ENCODE assay signal across 32 cellular contexts in the genomic region with DNA sequence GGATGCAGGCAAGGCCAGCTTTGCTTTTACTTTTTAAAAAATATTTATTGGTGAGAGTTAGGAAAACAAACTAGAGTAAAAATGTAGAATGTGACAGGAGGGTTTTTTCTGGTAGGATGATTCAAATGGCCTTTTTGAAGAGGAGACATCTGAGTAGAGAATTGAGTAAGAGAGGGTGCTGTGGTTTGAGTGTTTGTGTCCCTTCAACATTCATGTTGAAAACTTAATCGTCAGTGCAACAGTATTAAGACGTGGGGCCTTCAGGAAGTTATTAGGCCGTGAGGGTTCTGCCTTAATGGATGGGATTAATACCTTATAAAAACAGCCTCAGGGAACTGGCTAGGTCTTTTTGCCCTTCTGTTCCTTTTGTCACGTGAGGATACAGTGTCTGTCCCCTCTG.
"Had no signal": no experiment of that assay in that cellular context is flagged by ENCODE, and none has a peak within 500 bp of the region (broad histone marks: within the 10 kb centered on the region; RNA-seq: fewer than 3 reads in every experiment).

No MANE protein-coding gene starts in this region.

- H3K9me3 ChIP-seq: ascending aorta, colonic mucosa, esophagus squamous epithelium, neutrophil, suprapubic skin, tibial artery, upper lobe of right lung had no signal

- H3K4me1 ChIP-seq: ascending aorta, colonic mucosa, esophagus squamous epithelium, left ventricle myocardium inferior, suprapubic skin, tibial artery, upper lobe of right lung had no signal

- H3K9me3 Mint-ChIP-seq: activated naive CD4-positive, alpha-beta T cell treated with anti-CD3 and anti-CD28 coated beads, Interleukin-2, amount 10 ng/mL, durations not matched to agents 7 days and 5 days; activated naive CD8-positive, alpha-beta T cell treated with anti-CD3 and anti-CD28 coated beads, Interleukin-2, amount 10 ng/mL, durations not matched to agents 7 days and 5 days; activated T-helper 1 cell treated with anti-CD3 and anti-CD28 coated beads, Interleukin-12 subunit alpha, Interleukin-12 subunit beta, Interleukin-2, Interleukin-4 antibody, amounts not matched to agents 30 ng/mL and 10 ng/mL and 1 ng/mL, durations not matched to agents 14 hours and 24 hours and 36 hours had no signal

- H3K27ac ChIP-seq: ascending aorta, cardiac muscle cell, colonic mucosa, epithelial cell of prostate, esophagus squamous epithelium, left ventricle myocardium inferior, neutrophil, skin epidermis, suprapubic skin, tibial artery, upper lobe of right lung, VCaP had no signal

- H3K27ac Mint-ChIP-seq: activated naive CD4-positive, alpha-beta T cell treated with anti-CD3 and anti-CD28 coated beads, Interleukin-2, amount 10 ng/mL, durations not matched to agents 7 days and 5 days; activated naive CD8-positive, alpha-beta T cell treated with anti-CD3 and anti-CD28 coated beads, Interleukin-2, amount 10 ng/mL, durations not matched to agents 7 days and 5 days; activated T-helper 1 cell treated with anti-CD3 and anti-CD28 coated beads, Interleukin-12 subunit alpha, Interleukin-12 subunit beta, Interleukin-2, Interleukin-4 antibody, amounts not matched to agents 30 ng/mL and 10 ng/mL and 1 ng/mL, durations not matched to agents 14 hours and 24 hours and 36 hours had no signal

- H3K4me1 Mint-ChIP-seq: activated naive CD4-positive, alpha-beta T cell treated with anti-CD3 and anti-CD28 coated beads, Interleukin-2, amount 10 ng/mL, durations not matched to agents 7 days and 5 days; activated naive CD8-positive, alpha-beta T cell treated with anti-CD3 and anti-CD28 coated beads, Interleukin-2, amount 10 ng/mL, durations not matched to agents 7 days and 5 days; brain had no signal

- H3K27me3 Mint-ChIP-seq: activated naive CD4-positive, alpha-beta T cell treated with anti-CD3 and anti-CD28 coated beads, Interleukin-2, amount 10 ng/mL, durations not matched to agents 7 days and 5 days; activated naive CD8-positive, alpha-beta T cell treated with anti-CD3 and anti-CD28 coated beads, Interleukin-2, amount 10 ng/mL, durations not matched to agents 7 days and 5 days had no signal

- H3K36me3 Mint-ChIP-seq: activated naive CD4-positive, alpha-beta T cell treated with anti-CD3 and anti-CD28 coated beads, Interleukin-2, amount 10 ng/mL, durations not matched to agents 7 days and 5 days; activated naive CD8-positive, alpha-beta T cell treated with anti-CD3 and anti-CD28 coated beads, Interleukin-2, amount 10 ng/mL, durations not matched to agents 7 days and 5 days; brain had no signal

- H3K27me3 ChIP-seq: ascending aorta, cardiac muscle cell, colonic mucosa, esophagus squamous epithelium, neutrophil, suprapubic skin, tibial artery, upper lobe of right lung had no signal

- H3K4me3 ChIP-seq: ascending aorta, cardiac muscle cell, colonic mucosa, esophagus squamous epithelium, left ventricle myocardium inferior, lung, skin epidermis, suprapubic skin, tibial artery, upper lobe of right lung had no signal

- H3K36me3 ChIP-seq: ascending aorta, cardiac muscle cell, colonic mucosa, esophagus squamous epithelium, left ventricle myocardium inferior, neutrophil, suprapubic skin, tibial artery, upper lobe of right lung had no signal

- DNase-seq: activated CD4-positive, alpha-beta T cell treated with anti-CD3 and anti-CD28 coated beads for 4 hours; activated CD4-positive, alpha-beta T cell treated with anti-CD3 and anti-CD28 coated beads, Interleukin-2, amount 50 U/mL, for 4 hours; activated CD8-positive, alpha-beta memory T cell treated with anti-CD3 and anti-CD28 coated beads, Interleukin-2, amount 50 U/mL, for 4 hours; activated effector memory CD4-positive, alpha-beta T cell treated with anti-CD3 and anti-CD28 coated beads, Interleukin-2, amount 50 U/mL, for 16 hours; activated naive CD4-positive, alpha-beta T cell treated with anti-CD3 and anti-CD28 coated beads, Interleukin-2, amount 10 ng/mL, durations not matched to agents 7 days and 5 days; activated naive CD8-positive, alpha-beta T cell treated with anti-CD3 and anti-CD28 coated beads, Interleukin-2, amount 10 ng/mL, durations not matched to agents 7 days and 5 days; activated T-cell treated with anti-CD3 and anti-CD28 coated beads, Interleukin-2, amount 50 U/mL, for 1 hour; cerebellar nuclear complex; colonic mucosa; effector CD8-positive, alpha-beta T cell; esophagus squamous epithelium; islet precursor cell; left ventricle myocardium inferior; nephron progenitor cell; retina; stimulated activated CD4-positive, alpha-beta T cell treated with anti-CD3 and anti-CD28 coated beads, Interleukin-12 subunit alpha, Interleukin-12 subunit beta, amount 100 ng/mL, for 4 hours; stimulated activated CD4-positive, alpha-beta T cell treated with anti-CD3 and anti-CD28 coated beads, Interleukin-4, amount 100 ng/mL, for 24 hours; stimulated activated naive CD4-positive, alpha-beta T cell; T-helper 9 cell; tibial artery; upper lobe of right lung had no signal

- H3K4me3 Mint-ChIP-seq: activated naive CD4-positive, alpha-beta T cell treated with anti-CD3 and anti-CD28 coated beads, Interleukin-2, amount 10 ng/mL, durations not matched to agents 7 days and 5 days; activated naive CD8-positive, alpha-beta T cell treated with anti-CD3 and anti-CD28 coated beads, Interleukin-2, amount 10 ng/mL, durations not matched to agents 7 days and 5 days; activated T-helper 1 cell treated with anti-CD3 and anti-CD28 coated beads, Interleukin-12 subunit alpha, Interleukin-12 subunit beta, Interleukin-2, Interleukin-4 antibody, amounts not matched to agents 30 ng/mL and 10 ng/mL and 1 ng/mL, durations not matched to agents 14 hours and 24 hours and 36 hours; brain; nephron progenitor cell had no signal

- ATAC-seq: sciatic nerve, upper lobe of right lung had no signal
